21 cellular contexts compared by ENCODE assay signal in the genomic region with DNA sequence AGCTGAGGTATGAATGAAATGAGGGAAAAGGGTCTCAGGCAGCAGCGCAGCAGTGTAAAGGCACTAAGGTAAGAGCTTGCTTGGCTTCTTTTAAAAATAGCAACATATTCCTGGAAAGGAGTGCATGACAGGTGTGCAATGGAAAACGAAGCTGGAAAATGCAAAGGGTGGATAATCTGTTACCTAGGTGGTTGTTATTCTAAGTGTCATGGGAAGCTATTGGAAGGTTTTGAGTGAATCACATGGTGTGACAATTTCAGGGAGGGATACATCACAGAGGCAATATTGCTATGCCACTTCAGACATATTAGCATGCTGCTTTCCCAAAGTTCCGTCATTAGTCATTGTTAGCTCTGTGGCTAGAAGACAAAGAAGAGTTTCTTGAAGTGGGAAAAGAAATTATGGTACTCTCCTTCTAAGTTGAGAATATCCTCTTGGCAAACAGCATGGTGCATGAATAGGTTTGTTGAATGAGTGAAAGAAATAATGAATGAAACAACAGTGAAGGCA. TPM values are rescaled to one million over a fixed set of nuclear protein-coding genes. Genes with fewer than 3 reads are reported as not detected.
"Had no signal": no experiment of that assay in that cellular context is flagged by ENCODE, and none has a peak within 500 bp of the region (broad histone marks: within the 10 kb centered on the region; RNA-seq: fewer than 3 reads in every experiment).

No MANE protein-coding gene starts in this region.

- H3K27ac ChIP-seq: esophagus squamous epithelium, parathyroid adenoma, psoas muscle, right atrium auricular region, suprapubic skin, tibial artery had no signal

- H3K4me3 Mint-ChIP-seq: activated B cell treated with CpG ODN at 0.5 μM for 24 hours; activated CD8-positive, alpha-beta T cell treated with anti-CD3 and anti-CD28 coated beads for 36 hours; activated T-cell treated with anti-CD3 and anti-CD28 coated beads, Interleukin-2, amount 50 U/mL, for 4 hours; activated T-helper 17 cell treated with anti-CD3 and anti-CD28 coated beads, Interleukin-2, amount 50 U/mL, for 72 hours; central memory CD8-positive, alpha-beta T cell; dendritic cell treated with granulocyte-macrophage colony-stimulating factor and Interleukin-4, amounts not matched to agents 40 ng/mL and 50 ng/mL, for 4 days; endodermal cell; mesothelial cell of epicardium had no signal

- H3K27me3 ChIP-seq: esophagus squamous epithelium, right atrium auricular region, suprapubic skin, tibial artery had no signal

- H3K9me3 Mint-ChIP-seq: activated T-helper 17 cell treated with anti-CD3 and anti-CD28 coated beads, Interleukin-2, amount 50 U/mL, for 72 hours; central memory CD8-positive, alpha-beta T cell had no signal

- H3K9me3 ChIP-seq: psoas muscle, tibial artery had no signal

- DNase-seq: activated B cell treated with CpG ODN at 0.5 μM for 24 hours; activated CD4-positive, alpha-beta T cell treated with anti-CD3 and anti-CD28 coated beads, Interleukin-2, amount 50 U/mL, for 1 hour; activated gamma-delta T cell treated with Interleukin-2 at 50 U/mL for 16 hours; activated naive CD4-positive, alpha-beta T cell treated with anti-CD3 and anti-CD28 coated beads, Interleukin-2, amount 50 U/mL, for 16 hours; activated T-cell treated with anti-CD3 and anti-CD28 coated beads, Interleukin-2, amount 50 U/mL, for 4 hours; esophagus squamous epithelium; left ventricle myocardium superior; naive thymus-derived CD4-positive, alpha-beta T cell; occipital lobe; psoas muscle; stimulated activated naive CD4-positive, alpha-beta T cell; tibial artery had no signal

- H3K36me3 ChIP-seq: esophagus squamous epithelium, right atrium auricular region, suprapubic skin, tibial artery had no signal

- H3K27ac Mint-ChIP-seq: activated B cell treated with CpG ODN at 0.5 μM for 24 hours; activated CD8-positive, alpha-beta T cell treated with anti-CD3 and anti-CD28 coated beads for 36 hours; activated T-helper 17 cell treated with anti-CD3 and anti-CD28 coated beads, Interleukin-2, amount 50 U/mL, for 72 hours; dendritic cell treated with granulocyte-macrophage colony-stimulating factor and Interleukin-4, amounts not matched to agents 40 ng/mL and 50 ng/mL, for 4 days; endodermal cell; mesothelial cell of epicardium had no signal

- H3K9ac ChIP-seq: parathyroid adenoma had no signal

- H3K36me3 Mint-ChIP-seq: mesothelial cell of epicardium had no signal

- H2AFZ ChIP-seq: parathyroid adenoma had no signal

- H3K4me1 Mint-ChIP-seq: activated B cell treated with CpG ODN at 0.5 μM for 24 hours, endodermal cell, mesothelial cell of epicardium had no signal

- H3K27me3 Mint-ChIP-seq: activated CD8-positive, alpha-beta T cell treated with anti-CD3 and anti-CD28 coated beads for 36 hours; central memory CD8-positive, alpha-beta T cell; dendritic cell treated with granulocyte-macrophage colony-stimulating factor and Interleukin-4, amounts not matched to agents 40 ng/mL and 50 ng/mL, for 4 days had no signal

- H3K4me3 ChIP-seq: esophagus squamous epithelium, psoas muscle, right atrium auricular region, suprapubic skin, tibial artery had no signal

- H3K79me2 ChIP-seq: parathyroid adenoma had no signal

- H3K4me1 ChIP-seq: parathyroid adenoma, psoas muscle, right atrium auricular region, tibial artery had no signal

RNA-seq across cellular contexts. Expression of gene TMEM45A, which starts 28.7 kb away (rescaled TPM):
- polyA plus RNA-seq: naive thymus-derived CD4-positive, alpha-beta T cell had no signal
